Comparison of ENCODE assay signal across 16 cellular contexts in genomic region chr3:169847896-169848295, GRCh38. TPM values are rescaled to one million over a fixed set of nuclear protein-coding genes. Genes with fewer than 3 reads are reported as not detected.
A peak's percentile ranks its signal among the peaks of the same experiment; 100 is the strongest.
DNase-seq lines count a peak whose midpoint lies in the region; ATAC-seq and TF ChIP-seq lines count a peak whose summit lies in the region.
"Had no signal": no experiment of that assay in that cellular context is flagged by ENCODE, and none has a peak within 500 bp of the region (broad histone marks: within the 10 kb centered on the region; RNA-seq: fewer than 3 reads in every experiment).

No MANE protein-coding gene starts in this region.

- no peak for TF ChIP-seq EP300 in SK-N-SH (IDR thresholded peaks at IDR 0.05; ENCODE audit: borderline replicate concordance in 1 of 2, low read depth in 1 of 2, low read length in 1 of 2)

- H3K27ac ChIP-seq in RWPE1 (peak overlapping the region; percentile 11; the same call in 1 of the 2 replicates), osteoblast (ENCODE audit: low read depth, low read length) (no peak overlapping the region), SK-N-SH (ENCODE audit: low read depth in 2 of 2, low read length in 1 of 2) (no peak overlapping the region), PC-3 (ENCODE audit: low read length) (no peak overlapping the region)

- no TSS peak for BruUV-seq in PC-3 (replicated peaks; lab: Mats Ljungman, UMichigan)

- H3K9me2 ChIP-seq in SK-N-SH (no peaks in the 10 kb centered on the region), PC-3 (replicated peaks; ENCODE audit: low read length) (no peaks in the 10 kb centered on the region)

- intact Hi-C loops in PC-3 (cut with micrococcal nuclease), result loop anchor here (2.0 kb wide), 1 partner anchor 17 kb away; no protein-coding TSS in a partner anchor

- H3K79me2 ChIP-seq in osteoblast (ENCODE audit: insufficient read depth, low read length) (no peaks in the 10 kb centered on the region), SK-N-SH (ENCODE audit: insufficient read depth) (no peaks in the 10 kb centered on the region), PC-3 (ENCODE audit: low read length) (no peaks in the 10 kb centered on the region)

- H3K4me1 ChIP-seq in osteoblast (ENCODE audit: insufficient read depth, low read length), result no peaks in the 10 kb centered on the region
- H3K4me1 ChIP-seq in SK-N-SH (ENCODE audit: control insufficient read depth in 1 of 2, insufficient read depth in 2 of 2, low read depth in 1 of 2, low read length in 1 of 2), result no peaks in the 10 kb centered on the region
- peaks cover 16% of the 10 kb centered on the region for H3K4me1 ChIP-seq in PC-3 (ENCODE audit: insufficient read depth, low read length)

- DNase-seq in NCI-H526 (lab: John Stamatoyannopoulos, UW) (peak; percentile 13 to 26), NCI-H526 treated with DMSO at 0.1 percent for 48 hours (lab: John Stamatoyannopoulos, UW) (no peak), NCI-H2029 treated with DMSO at 0.1 percent for 48 hours (lab: John Stamatoyannopoulos, UW) (peak; percentile 77), RWPE1 (ENCODE audit: low spot score) (no peak), osteoblast (ENCODE audit: insufficient read length, low spot score, missing footprints) (no peak), SK-N-SH (no peak), PC-3 (no peak)
- DNase-seq: Calu3; central memory CD4-positive, alpha-beta T cell; glutamatergic neuron; NCI-H1048 had no signal

- no peak overlapping the region for H3K4me3 ChIP-seq in osteoblast (ENCODE audit: insufficient read depth, low read length)
- no peak overlapping the region for H3K4me3 ChIP-seq in SK-N-SH (ENCODE audit: low read depth in 2 of 2, low read length in 1 of 2)
- H3K4me3 ChIP-seq in PC-3 (ENCODE audit: low read length), result no peak overlapping the region
- H3K4me3 ChIP-seq: Peyer's patch had no signal

- CTCF ChIA-PET in RWPE1 (lab: Yijun Ruan, JAX), result no interaction called here
- CTCF ChIA-PET in SK-N-SH (lab: Yijun Ruan, JAX), result no interaction called here
- CTCF ChIA-PET in PC-3 (lab: Charles Lee), result no interaction called here

- no peak for TF ChIP-seq RAD21 in SK-N-SH (IDR thresholded peaks at IDR 0.05; ENCODE audit: low read length)

- no peak for ATAC-seq in GM19324 (IDR thresholded peaks at IDR 0.05; ENCODE audit: low FRiP score, unreplicated experiment)
- no peak for ATAC-seq in PC-3

- H3K27me3 ChIP-seq in osteoblast (ENCODE audit: insufficient read depth, low read length) (peaks cover 6% of the 10 kb centered on the region), SK-N-SH (ENCODE audit: insufficient read depth) (no peaks in the 10 kb centered on the region; the same call in 1 of the 2 replicates), PC-3 (ENCODE audit: low read length) (no peaks in the 10 kb centered on the region)
- H3K27me3 ChIP-seq: Peyer's patch had no signal

- H3K9ac ChIP-seq in SK-N-SH, result no peak overlapping the region
- no peak overlapping the region for H3K9ac ChIP-seq in PC-3 (ENCODE audit: low read length)

- H3K36me3 ChIP-seq in osteoblast (ENCODE audit: insufficient read depth, low read length), result no peaks in the 10 kb centered on the region
- no peaks in the 10 kb centered on the region for H3K36me3 ChIP-seq in SK-N-SH (replicated peaks in 1 of 2; ENCODE audit: control insufficient read depth in 1 of 2, insufficient read depth in 2 of 2, low read length in 1 of 2)
- H3K36me3 ChIP-seq in PC-3 (ENCODE audit: low read depth, low read length), result no peaks in the 10 kb centered on the region
- H3K36me3 ChIP-seq: Peyer's patch had no signal

- POLR2A ChIA-PET in RWPE1 (lab: Yijun Ruan, JAX; ENCODE audit: low non-redundant PET), result no interaction called here
- POLR2A ChIA-PET in SK-N-SH (lab: Yijun Ruan, JAX), result no interaction called here
- POLR2A ChIA-PET in PC-3 (lab: Charles Lee; ENCODE audit: unreplicated experiment), result no interaction called here

- no peak overlapping the region for H3K4me2 ChIP-seq in osteoblast (ENCODE audit: insufficient read depth, low read length)
- no peak overlapping the region for H3K4me2 ChIP-seq in SK-N-SH
- H3K4me2 ChIP-seq in PC-3 (ENCODE audit: low read length), result no peak overlapping the region

- TF ChIP-seq CTCF in RWPE1 (conservative IDR thresholded peaks at IDR 0.05; ENCODE audit: low read depth), result no peak
- TF ChIP-seq CTCF in osteoblast (IDR thresholded peaks at IDR 0.05; ENCODE audit: extremely low read depth, low read depth, low read length), result no peak
- no peak for TF ChIP-seq CTCF in SK-N-SH (IDR thresholded peaks at IDR 0.05)
- TF ChIP-seq CTCF in PC-3 (conservative IDR thresholded peaks at IDR 0.05; ENCODE audit: low read depth, low read length), result no peak

- H3F3A ChIP-seq in SK-N-SH (replicated peaks; ENCODE audit: insufficient read depth), result no peaks in the 10 kb centered on the region
- no peaks in the 10 kb centered on the region for H3F3A ChIP-seq in PC-3 (ENCODE audit: low read length, unreplicated experiment)

- WGBS in SK-N-SH (ENCODE audit: low lambda C conversion rate), result 88% methylated on average over 4 of the region's 4 CpGs

- H4K20me1 ChIP-seq in osteoblast (ENCODE audit: insufficient read depth, low read length), result no peaks in the 10 kb centered on the region
- H4K20me1 ChIP-seq in SK-N-SH (ENCODE audit: insufficient read depth), result no peaks in the 10 kb centered on the region
- no peaks in the 10 kb centered on the region for H4K20me1 ChIP-seq in PC-3 (ENCODE audit: low read length)

- H3K9me3 ChIP-seq in osteoblast (ENCODE audit: low read depth, low read length) (no peaks in the 10 kb centered on the region), SK-N-SH (no peaks in the 10 kb centered on the region), PC-3 (ENCODE audit: low read length) (no peaks in the 10 kb centered on the region)
- H3K9me3 ChIP-seq: Peyer's patch had no signal

- H2AFZ ChIP-seq in osteoblast (ENCODE audit: low read length) (peak overlapping the region; percentile 18), SK-N-SH (ENCODE audit: low read depth) (no peak overlapping the region), PC-3 (ENCODE audit: low read length) (no peak overlapping the region)

TF ChIP-seq in SK-N-SH, 30 proteins besides CTCF, POLR2A, EP300 and RAD21 (continues in another document):
- no peak for TF ChIP-seq EZH2phosphoT487 (IDR thresholded peaks at IDR 0.05; ENCODE audit: borderline replicate concordance, low read depth)
- no peak for TF ChIP-seq FOSL2 (IDR thresholded peaks at IDR 0.05; ENCODE audit: borderline replicate concordance, low read depth)
- no peak for TF ChIP-seq FOXJ3 (CRISPR knock-in tag; IDR thresholded peaks at IDR 0.05)
- TF ChIP-seq SIN3A (IDR thresholded peaks at IDR 0.05; ENCODE audit: borderline replicate concordance, low read depth, low read length), result no peak
- no peak for TF ChIP-seq NRF1 (IDR thresholded peaks at IDR 0.05; ENCODE audit: low read depth, low read length)
- no peak for TF ChIP-seq RXRA (IDR thresholded peaks at IDR 0.05; ENCODE audit: borderline replicate concordance, low read depth)
- no peak for TF ChIP-seq FOXM1 (IDR thresholded peaks at IDR 0.05; ENCODE audit: low read depth)
- no peak for TF ChIP-seq REST (IDR thresholded peaks at IDR 0.05; ENCODE audit: low read depth, low read length)
- no peak for TF ChIP-seq MAX (IDR thresholded peaks at IDR 0.05; ENCODE audit: low read depth)
- TF ChIP-seq POLR2AphosphoS5 (IDR thresholded peaks at IDR 0.05; ENCODE audit: low read depth, low read length), result no peak
- TF ChIP-seq MXI1 (IDR thresholded peaks at IDR 0.05; ENCODE audit: low read depth, low read length), result no peak
- TF ChIP-seq RCOR1 (IDR thresholded peaks at IDR 0.05; ENCODE audit: low read length), result no peak
- no peak for TF ChIP-seq YY1 (IDR thresholded peaks at IDR 0.05; ENCODE audit: low read depth)
- no peak for TF ChIP-seq NFIC (IDR thresholded peaks at IDR 0.05; ENCODE audit: borderline replicate concordance)

RNA-seq across cellular contexts. Expression of gene LRRC31, which starts 21.8 kb away (rescaled TPM):
- not detected in 2 replicates for total RNA-seq in osteoblast
- not detected in 2 replicates for polyA plus RNA-seq in SK-N-SH (2012; rRNA removed)
- polyA plus RNA-seq in SK-N-SH (2012; cell fraction: cytosol; rRNA removed), result not detected in 2 replicates
- not detected in 2 replicates for polyA plus RNA-seq in SK-N-SH (2012; cell fraction: nucleus; rRNA removed)
- total RNA-seq in PC-3 (2014; rRNA removed), result 0.04 TPM in 1 of 2 replicates, not detected in the other
- total RNA-seq: A673, epithelial cell of proximal tubule had no signal

RNA-seq across cellular contexts. Expression of gene LRRC34, which starts 35.2 kb away (rescaled TPM):
- total RNA-seq in osteoblast, result 2.2 and 2.4 TPM in 2 replicates
- polyA plus RNA-seq in SK-N-SH (2012; rRNA removed), result 1.6 and 2.6 TPM in 2 replicates
- 2.2 and 2.3 TPM in 2 replicates for polyA plus RNA-seq in SK-N-SH (2012; cell fraction: cytosol; rRNA removed)
- 1.4 and 2.9 TPM in 2 replicates for polyA plus RNA-seq in SK-N-SH (2012; cell fraction: nucleus; rRNA removed)
- 1.8 and 3.8 TPM in 2 replicates for total RNA-seq in PC-3 (2014; rRNA removed)
- total RNA-seq: Calu3 had no signal

RNA-seq across cellular contexts. Expression of gene LRRIQ4, which starts 35.2 kb away (rescaled TPM):
- under 0.01 and 0.29 TPM in 2 replicates for total RNA-seq in osteoblast
- polyA plus RNA-seq in SK-N-SH (2012; rRNA removed), result not detected in 2 replicates
- 0.01 and 0.03 TPM in 2 replicates for polyA plus RNA-seq in SK-N-SH (2012; cell fraction: cytosol; rRNA removed)
- 0.04 and 0.06 TPM in 2 replicates for polyA plus RNA-seq in SK-N-SH (2012; cell fraction: nucleus; rRNA removed)
- 0.52 TPM in 1 of 2 replicates, not detected in the other for total RNA-seq in PC-3 (2014; rRNA removed)
- total RNA-seq: Calu3, epithelial cell of proximal tubule, mucosa of gallbladder, Peyer's patch had no signal

Comparison
In these comparisons a context has a peak if more than half of its experiments do, and no peak if none do; other contexts are left out.
1. DNase-seq: peak in NCI-H526 (2 of 2) and NCI-H2029 treated with DMSO at 0.1 percent for 48 hours (single experiment); none in NCI-H526 treated with DMSO at 0.1 percent for 48 hours (single experiment), RWPE1 (single experiment), osteoblast (single experiment), SK-N-SH (single experiment) and PC-3 (single experiment).